Comparison of ENCODE assay signal across 2 cellular contexts in genomic region chr7:50657341-50657873, GRCh38.
TF ChIP-seq lines count a peak whose summit lies in the region.

No MANE protein-coding gene starts in this region.

TF ChIP-seq in liver, 16 proteins besides CTCF, POLR2A, EP300 and RAD21 (continued from another document):
- TF ChIP-seq ZBTB33 (IDR thresholded peaks at IDR 0.05): no peak
- no peak for TF ChIP-seq EGR1 (IDR thresholded peaks at IDR 0.05; ENCODE audit: low read depth in 2 of 2)
- TF ChIP-seq RXRA (IDR thresholded peaks at IDR 0.05): peak in 1 of 2 donors; percentile 23
- TF ChIP-seq SP1 (IDR thresholded peaks at IDR 0.05): peak; percentile 77
- no peak for TF ChIP-seq MAX (IDR thresholded peaks at IDR 0.05)
- no peak for TF ChIP-seq JUND (IDR thresholded peaks at IDR 0.05)
- TF ChIP-seq HNF4A (conservative IDR thresholded peaks at IDR 0.05): peak in 1 of 2 donors; percentile 10
- peak; percentile 10 for TF ChIP-seq FOXA2 (IDR thresholded peaks at IDR 0.05)
- no peak for TF ChIP-seq ATF3 (IDR thresholded peaks at IDR 0.05)
- TF ChIP-seq GABPA (IDR thresholded peaks at IDR 0.05 in 1 of 2, conservative IDR thresholded peaks at IDR 0.05 in 1 of 2): no peak
- no peak for TF ChIP-seq HNF4G (IDR thresholded peaks at IDR 0.05)
- TF ChIP-seq YY1 (IDR thresholded peaks at IDR 0.05): no peak
- peak; percentile 86 for TF ChIP-seq NR2F2 (IDR thresholded peaks at IDR 0.05)
- no peak for TF ChIP-seq FOXA1 (IDR thresholded peaks at IDR 0.05)
- no peak for TF ChIP-seq REST (IDR thresholded peaks at IDR 0.05)
TF ChIP-seq in liver: peak in this region for 5.

TF ChIP-seq in HepG2, 621 proteins besides CTCF, POLR2A, EP300 and RAD21 (continued from another document):
- TF ChIP-seq CERS6 (CRISPR knock-in tag; IDR thresholded peaks at IDR 0.05) (no peak), THRA (CRISPR knock-in tag; IDR thresholded peaks at IDR 0.05; ENCODE audit: borderline replicate concordance) (no peak), SAP130 (CRISPR knock-in tag; IDR thresholded peaks at IDR 0.05; ENCODE audit: low read depth) (no peak), PAX8 (CRISPR knock-in tag; IDR thresholded peaks at IDR 0.05; ENCODE audit: borderline replicate concordance) (no peak), SRSF9 (IDR thresholded peaks at IDR 0.05; ENCODE audit: borderline replicate concordance, insufficient read depth, low read depth, low read length, poor library complexity, severe bottlenecking) (no peak)
